In genomic region chr3:9257092-9257491, GRCh38 we compare ENCODE assay signal across 29 cellular contexts. TPM values are rescaled to one million over a fixed set of nuclear protein-coding genes. Genes with fewer than 3 reads are reported as not detected.
"Had no signal": no experiment of that assay in that cellular context is flagged by ENCODE, and none has a peak within 500 bp of the region (broad histone marks: within the 10 kb centered on the region; RNA-seq: fewer than 3 reads in every experiment).

No MANE protein-coding gene starts in this region.

- H3K4me1 Mint-ChIP-seq: endodermal cell had no signal

- H3K4me1 ChIP-seq: colonic mucosa, esophagus muscularis mucosa, gastrocnemius medialis, gastroesophageal sphincter, heart left ventricle, heart right ventricle had no signal

- H3K27ac ChIP-seq: colonic mucosa, coronary artery, dorsolateral prefrontal cortex, epithelial cell of prostate, esophagus muscularis mucosa, esophagus squamous epithelium, foreskin keratinocyte, gastroesophageal sphincter, heart left ventricle, heart right ventricle had no signal

- H3K4me3 ChIP-seq: colonic mucosa, coronary artery, dorsolateral prefrontal cortex, esophagus muscularis mucosa, esophagus squamous epithelium, gastrocnemius medialis, gastroesophageal sphincter, heart left ventricle, heart right ventricle had no signal

- FAIRE-seq: colon, endometrium, endothelial cell of umbilical vein, frontal cortex had no signal

- H3K27ac Mint-ChIP-seq: dendritic cell treated with granulocyte-macrophage colony-stimulating factor and Interleukin-4, amounts not matched to agents 40 ng/mL and 50 ng/mL, for 4 days; effector memory CD8-positive, alpha-beta T cell; endodermal cell had no signal

- DNase-seq: colonic mucosa; cortex of kidney; dermis blood vessel endothelial cell; dorsolateral prefrontal cortex; effector CD4-positive, alpha-beta T cell; effector CD8-positive, alpha-beta T cell; effector memory CD4-positive, alpha-beta T cell; effector memory CD8-positive, alpha-beta T cell; endodermal cell; erythroblast; esophagus squamous epithelium; foreskin fibroblast; foreskin keratinocyte; foreskin melanocyte; gastrocnemius medialis; glutamatergic neuron; head of caudate nucleus; heart left ventricle; heart right ventricle had no signal

- H3K9me3 ChIP-seq: colonic mucosa, gastrocnemius medialis had no signal

- ATAC-seq: effector memory CD8-positive, alpha-beta T cell; esophagus mucosa; foreskin keratinocyte; gastroesophageal sphincter; heart left ventricle; heart right ventricle had no signal

- H3K9me3 Mint-ChIP-seq: effector memory CD8-positive, alpha-beta T cell had no signal

- H3K4me3 Mint-ChIP-seq: dendritic cell treated with granulocyte-macrophage colony-stimulating factor and Interleukin-4, amounts not matched to agents 40 ng/mL and 50 ng/mL, for 4 days; effector memory CD8-positive, alpha-beta T cell; endodermal cell had no signal

- H3K27me3 ChIP-seq: colonic mucosa, dorsolateral prefrontal cortex, esophagus muscularis mucosa, esophagus squamous epithelium, foreskin keratinocyte, gastrocnemius medialis, gastroesophageal sphincter, heart left ventricle had no signal

- H3K36me3 ChIP-seq: colonic mucosa, esophagus muscularis mucosa, esophagus squamous epithelium, gastrocnemius medialis, gastroesophageal sphincter, heart left ventricle, heart right ventricle had no signal

RNA-seq across cellular contexts. Expression of gene SRGAP3, which starts 7.6 kb away (rescaled TPM):
- total RNA-seq: endothelial cell of umbilical vein had no signal
